ENCODE assay signal across 20 cellular contexts in the genomic region with DNA sequence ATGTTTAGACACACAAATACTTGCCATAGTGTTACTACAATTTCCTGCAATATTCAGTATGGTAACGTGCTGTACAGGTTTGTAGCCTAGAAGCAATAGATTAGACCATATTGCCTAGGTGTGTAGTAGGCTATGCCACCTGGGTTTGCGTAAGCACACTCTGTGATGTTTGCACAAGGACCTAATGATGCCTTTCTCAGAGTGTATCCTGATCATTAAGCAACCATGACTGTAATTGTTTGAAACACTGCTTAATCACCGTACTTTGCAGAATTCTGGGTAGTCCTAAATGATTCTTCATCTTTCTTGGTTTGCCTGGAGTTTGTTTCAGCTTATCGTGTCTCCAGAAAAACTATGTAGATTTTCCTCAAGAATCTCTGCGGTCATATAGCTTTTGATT. TPM values are rescaled to one million over a fixed set of nuclear protein-coding genes. Genes with fewer than 3 reads are reported as not detected.
DNase-seq lines count a peak whose midpoint lies in the region; ATAC-seq and TF ChIP-seq lines count a peak whose summit lies in the region.
"Had no signal": no experiment of that assay in that cellular context is flagged by ENCODE, and none has a peak within 500 bp of the region (broad histone marks: within the 10 kb centered on the region; RNA-seq: fewer than 3 reads in every experiment).

No MANE protein-coding gene starts in this region.

- intact Hi-C loops in lower lobe of right lung (cut with DNase I) (no loop called here), left ventricle myocardium inferior (cut with micrococcal nuclease) (no loop called here)

- H3K4me3 ChIP-seq in lower lobe of right lung (no peak overlapping the region), MG63 (no peak overlapping the region), left ventricle myocardium inferior (no peak overlapping the region)
- H3K4me3 ChIP-seq: adrenal gland, SJCRH30 had no signal

- TF ChIP-seq CTCF in lower lobe of right lung (IDR thresholded peaks at IDR 0.05): no peak
- no peak for TF ChIP-seq CTCF in left ventricle myocardium inferior (IDR thresholded peaks at IDR 0.05; ENCODE audit: borderline replicate concordance)

- no peaks in the 10 kb centered on the region for H3K36me3 ChIP-seq in lower lobe of right lung
- no peaks in the 10 kb centered on the region; the same call in 1 of the 2 replicates for H3K36me3 ChIP-seq in MG63
- H3K36me3 ChIP-seq in left ventricle myocardium inferior: no peaks in the 10 kb centered on the region
- H3K36me3 ChIP-seq: adrenal gland, SJCRH30 had no signal

- peak; percentile 88 for DNase-seq in DMS53 (lab: John Stamatoyannopoulos, UW)
- DNase-seq in NCI-H2029 (lab: John Stamatoyannopoulos, UW): peak; percentile 55
- DNase-seq in amniotic epithelial cell (ENCODE audit: low read depth): peak; percentile 60
- DNase-seq in lower lobe of right lung: no peak
- DNase-seq in stimulated activated naive CD4-positive, alpha-beta T cell (lab: John Stamatoyannopoulos, UW): no peak
- DNase-seq in MG63: no peak
- DNase-seq in left ventricle myocardium inferior: no peak
- DNase-seq: activated CD4-positive, alpha-beta T cell treated with anti-CD3 and anti-CD28 coated beads, Interleukin-2, amount 50 U/mL, for 48 hours; activated gamma-delta T cell treated with Interleukin-2 at 50 U/mL for 16 hours; activated T-cell treated with anti-CD3 and anti-CD28 coated beads for 4 hours; adrenal gland; C1 segment of cervical spinal cord; GDM1; left cardiac atrium; NCI-H82; nephron progenitor cell; SJCRH30 had no signal

- H3K27ac ChIP-seq in lower lobe of right lung (no peak overlapping the region), left ventricle myocardium inferior (replicated peaks) (no peak overlapping the region)
- H3K27ac ChIP-seq: adrenal gland, SJCRH30 had no signal

- no peaks in the 10 kb centered on the region for H3K27me3 ChIP-seq in lower lobe of right lung (ENCODE audit: low read depth)
- no peaks in the 10 kb centered on the region for H3K27me3 ChIP-seq in MG63
- H3K27me3 ChIP-seq in left ventricle myocardium inferior (ENCODE audit: low read depth): no peaks in the 10 kb centered on the region
- H3K27me3 ChIP-seq: adrenal gland, SJCRH30 had no signal

- H3K9me3 ChIP-seq in lower lobe of right lung: no peaks in the 10 kb centered on the region
- no peaks in the 10 kb centered on the region for H3K9me3 ChIP-seq in MG63
- no peaks in the 10 kb centered on the region for H3K9me3 ChIP-seq in left ventricle myocardium inferior (replicated peaks)
- H3K9me3 ChIP-seq: adrenal gland, SJCRH30 had no signal

- ATAC-seq in lower lobe of right lung (peak; percentile 63 to 85), HG03095 (IDR thresholded peaks at IDR 0.05; ENCODE audit: unreplicated experiment) (no peak)
- ATAC-seq: left cardiac atrium; PC-3; stimulated activated effector memory CD8-positive, alpha-beta T cell treated with anti-CD3 and anti-CD28 coated beads, Interleukin-12 subunit alpha, Interleukin-12 subunit beta, amount 100 ng/mL, for 72 hours had no signal

- H3K4me1 ChIP-seq in lower lobe of right lung (no peaks in the 10 kb centered on the region), left ventricle myocardium inferior (no peaks in the 10 kb centered on the region)
- H3K4me1 ChIP-seq: SJCRH30 had no signal

RNA-seq across cellular contexts. Expression of gene TCP11L2, which starts 11.2 kb away (rescaled TPM):
- total RNA-seq in lower lobe of right lung (56.1 TPM), left ventricle myocardium inferior (126 TPM)
- 33.9 and 37.0 TPM in 2 replicates for total RNA-seq in MG63 (2014; rRNA removed; shearing (Covaris generic); ENCODE audit: low replicate concordance)

RNA-seq across cellular contexts. Expression of gene CKAP4, which starts 43.5 kb away (rescaled TPM):
- total RNA-seq in lower lobe of right lung (32.2 TPM), left ventricle myocardium inferior (51.8 TPM)
- 183 and 206 TPM in 2 replicates for total RNA-seq in MG63 (2014; rRNA removed; shearing (Covaris generic); ENCODE audit: low replicate concordance)

Comparison
In these comparisons a context has a peak if more than half of its experiments do, and no peak if none do; other contexts are left out.
1. DNase-seq: peak in DMS53 (single experiment), NCI-H2029 (single experiment) and amniotic epithelial cell (single experiment); none in lower lobe of right lung (single experiment), stimulated activated naive CD4-positive, alpha-beta T cell (0 of 6), MG63 (single experiment) and left ventricle myocardium inferior (single experiment).